ENCODE assay signal across 13 cellular contexts in the genomic region with DNA sequence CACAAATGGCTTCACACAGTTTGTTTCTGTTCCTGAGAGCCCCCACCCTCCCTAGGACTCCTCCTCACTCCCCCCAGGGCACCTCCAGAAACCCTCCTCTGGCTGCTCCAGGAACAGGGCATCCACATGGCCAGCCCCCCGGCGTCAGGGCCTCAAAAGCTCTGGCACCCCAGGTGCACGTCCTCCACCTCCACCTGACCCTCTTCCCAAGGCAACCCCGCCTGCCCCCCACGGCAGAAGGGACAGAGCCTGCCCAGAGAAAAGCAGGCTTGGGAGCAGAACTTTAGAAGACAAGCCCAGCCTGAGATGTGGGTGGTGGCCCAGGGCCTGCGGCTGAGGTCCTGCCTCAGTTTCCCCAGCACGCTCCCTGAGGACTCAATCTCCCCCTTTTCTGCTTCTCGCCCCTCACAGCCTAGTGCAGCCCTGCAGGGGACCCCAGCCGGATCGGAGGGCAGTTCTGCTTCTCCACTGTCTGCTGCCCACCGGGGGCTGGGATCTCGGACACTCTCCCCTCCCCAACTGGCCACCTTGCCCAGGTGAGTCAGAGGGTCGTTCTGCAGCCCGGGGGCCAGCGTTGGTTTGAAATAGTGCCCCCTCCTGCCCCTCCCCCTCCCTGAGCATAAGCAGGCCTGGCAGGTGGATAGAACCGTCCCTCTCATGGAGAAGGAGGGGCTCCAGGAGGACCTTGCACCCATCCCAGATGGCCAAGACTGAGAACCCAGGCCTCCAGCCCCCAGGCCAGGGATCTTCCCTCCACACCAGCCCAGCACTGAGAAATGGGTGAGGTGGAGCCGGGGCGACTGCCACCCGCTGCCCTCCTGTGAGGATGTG. TPM values are rescaled to one million over a fixed set of nuclear protein-coding genes. Genes with fewer than 3 reads are reported as not detected.
DNase-seq lines count a peak whose midpoint lies in the region; ATAC-seq lines count a peak whose summit lies in the region.
"Had no signal": no experiment of that assay in that cellular context is flagged by ENCODE, and none has a peak within 500 bp of the region (broad histone marks: within the 10 kb centered on the region; RNA-seq: fewer than 3 reads in every experiment).

No MANE protein-coding gene starts in this region.

- no peaks in the 10 kb centered on the region for H3K9me3 Mint-ChIP-seq in activated T-cell treated with anti-CD3 and anti-CD28 coated beads, Interleukin-2, amount 50 U/mL, for 4 hours
- no peaks in the 10 kb centered on the region for H3K9me3 Mint-ChIP-seq in activated naive CD8-positive, alpha-beta T cell treated with anti-CD3 and anti-CD28 coated beads for 36 hours
- H3K9me3 Mint-ChIP-seq in stimulated activated naive B cell treated with anti-CD40 and anti-IgM and Interleukin-4, amounts not matched to agents 10 μg/mL and 1 μg/mL and 100 μg/mL, for 72 hours: no peaks in the 10 kb centered on the region

- H2BK5ac ChIP-seq in mesenchymal stem cell (ENCODE audit: low read depth, low read length, poor library complexity, severe bottlenecking): no peak overlapping the region

- no peak overlapping the region for H3K23ac ChIP-seq in mesenchymal stem cell (ENCODE audit: low read length in 2 of 2)

- no peaks in the 10 kb centered on the region for H3K9me3 ChIP-seq in mesenchymal stem cell (ENCODE audit: control insufficient read depth, low read length)
- H3K9me3 ChIP-seq: tibial artery had no signal

- no peak for DNase-seq in activated T-cell treated with anti-CD3 and anti-CD28 coated beads, Interleukin-2, amount 50 U/mL, for 4 hours
- DNase-seq in activated T-cell treated with anti-CD3 and anti-CD28 coated beads, Interleukin-2, amount 50 U/mL, for 1 hour: no peak
- no peak for DNase-seq in activated naive CD8-positive, alpha-beta T cell treated with anti-CD3 and anti-CD28 coated beads for 36 hours
- no peak for DNase-seq in mesenchymal stem cell
- no peak for DNase-seq in stimulated activated naive B cell treated with anti-CD40 and anti-IgM and Interleukin-4, amounts not matched to agents 10 μg/mL and 1 μg/mL and 100 μg/mL, for 72 hours
- DNase-seq in NCI-H1105 (lab: John Stamatoyannopoulos, UW): no peak
- no peak for DNase-seq in NCI-H345 (lab: John Stamatoyannopoulos, UW)
- DNase-seq: activated effector memory CD4-positive, alpha-beta T cell treated with anti-CD3 and anti-CD28 coated beads, Interleukin-2, amount 50 U/mL, for 16 hours; central memory CD4-positive, alpha-beta T cell; kidney glomerular epithelial cell; NCI-H510A had no signal

- no peak overlapping the region for H2AFZ ChIP-seq in mesenchymal stem cell (ENCODE audit: low read depth, low read length)

- H3K36me3 ChIP-seq in mesenchymal stem cell (ENCODE audit: control insufficient read depth in 1 of 2, insufficient read depth in 2 of 2, low read depth in 1 of 2, low read length in 2 of 2): peaks cover 0 to under 1% of the 10 kb centered on the region in 2 experiments
- H3K36me3 ChIP-seq: tibial artery had no signal

- WGBS in mesenchymal stem cell: 94% methylated on average over 19 of the region's 19 CpGs

- peak overlapping the region; percentile 11 for H4K91ac ChIP-seq in mesenchymal stem cell (ENCODE audit: low read length)

- peaks cover 20% of the 10 kb centered on the region for H3K4me1 Mint-ChIP-seq in activated T-cell treated with anti-CD3 and anti-CD28 coated beads, Interleukin-2, amount 50 U/mL, for 4 hours (ENCODE audit: low read depth)
- H3K4me1 Mint-ChIP-seq in activated naive CD8-positive, alpha-beta T cell treated with anti-CD3 and anti-CD28 coated beads for 36 hours: peaks cover 14% of the 10 kb centered on the region
- peaks cover 18 to 47% of the 10 kb centered on the region in 2 donors for H3K4me1 Mint-ChIP-seq in stimulated activated naive B cell treated with anti-CD40 and anti-IgM and Interleukin-4, amounts not matched to agents 10 μg/mL and 1 μg/mL and 100 μg/mL, for 72 hours

- no peak for ATAC-seq in activated T-cell treated with anti-CD3 and anti-CD28 coated beads, Interleukin-2, amount 50 U/mL, for 4 hours
- ATAC-seq in stimulated activated naive B cell treated with anti-CD40 and anti-IgM and Interleukin-4, amounts not matched to agents 10 μg/mL and 1 μg/mL and 100 μg/mL, for 72 hours (replicated peaks): no peak
- ATAC-seq in GM18868 (IDR thresholded peaks at IDR 0.05; ENCODE audit: unreplicated experiment): no peak

- H3K14ac ChIP-seq in mesenchymal stem cell (ENCODE audit: low read length in 2 of 2): no peak overlapping the region

- no peak overlapping the region for H2AK5ac ChIP-seq in mesenchymal stem cell (ENCODE audit: low read length, severe bottlenecking)

- peak overlapping the region; percentile 53 for H3K4me3 Mint-ChIP-seq in activated T-cell treated with anti-CD3 and anti-CD28 coated beads, Interleukin-2, amount 50 U/mL, for 4 hours
- peak overlapping the region; percentile 7 for H3K4me3 Mint-ChIP-seq in activated naive CD8-positive, alpha-beta T cell treated with anti-CD3 and anti-CD28 coated beads for 36 hours
- H3K4me3 Mint-ChIP-seq in stimulated activated naive B cell treated with anti-CD40 and anti-IgM and Interleukin-4, amounts not matched to agents 10 μg/mL and 1 μg/mL and 100 μg/mL, for 72 hours: peak overlapping the region; percentile 10 to 26

- H3K27me3 Mint-ChIP-seq in activated T-cell treated with anti-CD3 and anti-CD28 coated beads, Interleukin-2, amount 50 U/mL, for 4 hours (ENCODE audit: low read depth): peaks cover 3% of the 10 kb centered on the region
- H3K27me3 Mint-ChIP-seq in activated naive CD8-positive, alpha-beta T cell treated with anti-CD3 and anti-CD28 coated beads for 36 hours: no peaks in the 10 kb centered on the region
- H3K27me3 Mint-ChIP-seq in stimulated activated naive B cell treated with anti-CD40 and anti-IgM and Interleukin-4, amounts not matched to agents 10 μg/mL and 1 μg/mL and 100 μg/mL, for 72 hours: peaks cover 6 to 7% of the 10 kb centered on the region in 2 donors

- no peak overlapping the region for H2BK15ac ChIP-seq in mesenchymal stem cell (ENCODE audit: low read depth, poor library complexity, severe bottlenecking)

- H3K4me3 ChIP-seq in mesenchymal stem cell (ENCODE audit: insufficient read depth in 1 of 2, low read depth in 1 of 2, low read length in 2 of 2): no peak overlapping the region
- H3K4me3 ChIP-seq: tibial artery had no signal

- H2BK120ac ChIP-seq in mesenchymal stem cell (ENCODE audit: low read depth, low read length): peak overlapping the region; percentile 73

- no peak overlapping the region for H2BK12ac ChIP-seq in mesenchymal stem cell (ENCODE audit: low read length in 2 of 2)

- no peak overlapping the region for H3K4ac ChIP-seq in mesenchymal stem cell (ENCODE audit: low read depth in 1 of 2, low read length in 2 of 2)

- no peak overlapping the region for H3K27ac ChIP-seq in mesenchymal stem cell (ENCODE audit: low read length, poor library complexity, severe bottlenecking)
- H3K27ac ChIP-seq: tibial artery had no signal

- peak overlapping the region; percentile 47 for H4K8ac ChIP-seq in mesenchymal stem cell (ENCODE audit: low read length)

- H3K36me3 Mint-ChIP-seq in activated T-cell treated with anti-CD3 and anti-CD28 coated beads, Interleukin-2, amount 50 U/mL, for 4 hours (ENCODE audit: insufficient read depth): no peaks in the 10 kb centered on the region
- H3K36me3 Mint-ChIP-seq in activated naive CD8-positive, alpha-beta T cell treated with anti-CD3 and anti-CD28 coated beads for 36 hours: peaks cover 7% of the 10 kb centered on the region
- peaks cover 16 to 24% of the 10 kb centered on the region in 2 donors for H3K36me3 Mint-ChIP-seq in stimulated activated naive B cell treated with anti-CD40 and anti-IgM and Interleukin-4, amounts not matched to agents 10 μg/mL and 1 μg/mL and 100 μg/mL, for 72 hours

- peaks cover 25% of the 10 kb centered on the region for H3K4me1 ChIP-seq in mesenchymal stem cell (ENCODE audit: control insufficient read depth, insufficient read depth, low read depth, low read length)

- H3K9ac ChIP-seq in mesenchymal stem cell (ENCODE audit: low read length): no peak overlapping the region

- no peak overlapping the region for H3K18ac ChIP-seq in mesenchymal stem cell (ENCODE audit: low read depth in 1 of 2, low read length in 2 of 2)

- H3K79me1 ChIP-seq in mesenchymal stem cell (replicated peaks; ENCODE audit: low read length, poor library complexity, severe bottlenecking): peaks cover 6% of the 10 kb centered on the region

- H3K4me2 ChIP-seq in mesenchymal stem cell (ENCODE audit: low read length, poor library complexity, severe bottlenecking): no peak overlapping the region

- no peak overlapping the region for H3K27ac Mint-ChIP-seq in activated naive CD8-positive, alpha-beta T cell treated with anti-CD3 and anti-CD28 coated beads for 36 hours
- no peak overlapping the region for H3K27ac Mint-ChIP-seq in stimulated activated naive B cell treated with anti-CD40 and anti-IgM and Interleukin-4, amounts not matched to agents 10 μg/mL and 1 μg/mL and 100 μg/mL, for 72 hours

- peaks cover 0 to 21% of the 10 kb centered on the region in 2 experiments for H3K27me3 ChIP-seq in mesenchymal stem cell (ENCODE audit: control insufficient read depth in 1 of 2, insufficient read depth in 1 of 2, low read length in 2 of 2)

RNA-seq across cellular contexts. Expression of a gene that starts 2.4 kb away (rescaled TPM):
- total RNA-seq in activated T-cell treated with anti-CD3 and anti-CD28 coated beads, Interleukin-2, amount 50 U/mL, for 4 hours: 10 to 100 TPM; 91.3 to 95.0 (median 93.4) TPM
- total RNA-seq in activated naive CD8-positive, alpha-beta T cell treated with anti-CD3 and anti-CD28 coated beads for 36 hours: 10 to 100 TPM; 77.8 to 79.4 TPM
- 28.4 TPM for polyA plus RNA-seq in mesenchymal stem cell (2013, experiment 1 of 2)
- 27.7 TPM for polyA plus RNA-seq in mesenchymal stem cell (2013, experiment 2 of 2)

RNA-seq across cellular contexts. Expression of a gene that starts 12.8 kb away (rescaled TPM):
- total RNA-seq in activated T-cell treated with anti-CD3 and anti-CD28 coated beads, Interleukin-2, amount 50 U/mL, for 4 hours: 1 to 10 TPM; 1.1 to 2.9 (median 1.4) TPM
- total RNA-seq in activated naive CD8-positive, alpha-beta T cell treated with anti-CD3 and anti-CD28 coated beads for 36 hours: 1 to 10 TPM in 1 of 2 experiments, under 1 TPM in 1; 0.66 to 1.0 TPM
- 1.5 TPM for polyA plus RNA-seq in mesenchymal stem cell (2013, experiment 1 of 2)
- polyA plus RNA-seq in mesenchymal stem cell (2013, experiment 2 of 2): 1.5 TPM

RNA-seq across cellular contexts. Expression of a gene that starts 17.5 kb away (rescaled TPM):
- total RNA-seq in activated T-cell treated with anti-CD3 and anti-CD28 coated beads, Interleukin-2, amount 50 U/mL, for 4 hours: 10 to 100 TPM; 24.4 to 27.9 (median 26.9) TPM
- total RNA-seq in activated naive CD8-positive, alpha-beta T cell treated with anti-CD3 and anti-CD28 coated beads for 36 hours: 10 to 100 TPM; 20.0 to 20.9 TPM
- polyA plus RNA-seq in mesenchymal stem cell (2013, experiment 1 of 2): 13.6 TPM
- 12.6 TPM for polyA plus RNA-seq in mesenchymal stem cell (2013, experiment 2 of 2)
